In the genomic region with DNA sequence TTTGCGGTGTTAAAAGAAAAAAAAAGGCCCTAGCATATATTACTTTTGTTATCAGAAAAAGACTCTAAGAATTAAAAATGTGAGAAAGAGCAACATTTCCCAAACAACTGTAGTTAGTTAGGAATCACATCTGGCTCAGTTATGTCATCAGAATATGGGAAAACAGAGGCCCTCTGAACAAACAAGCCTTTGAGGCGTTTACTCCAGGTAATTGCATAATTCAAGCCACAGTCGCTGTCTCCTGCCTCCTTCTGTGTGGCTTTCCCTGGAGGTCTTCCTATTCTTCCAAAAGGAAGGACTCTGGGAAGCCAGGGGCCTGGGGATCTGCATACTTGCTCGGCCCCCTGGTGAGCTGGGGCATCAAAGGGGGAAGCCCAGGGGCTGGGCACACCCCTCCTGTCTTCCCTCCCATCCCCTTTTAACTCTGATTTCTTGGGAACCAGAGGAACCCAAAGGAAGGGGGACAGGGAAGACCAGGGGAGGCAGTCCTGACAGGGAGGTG, we compare ENCODE assay signal across 2 cellular contexts.
TF ChIP-seq lines count a peak whose summit lies in the region.

No MANE protein-coding gene starts in this region.

TF ChIP-seq in H1, 55 proteins besides CTCF, POLR2A, EP300 and RAD21:
- TF ChIP-seq SP2 (IDR thresholded peaks at IDR 0.05; ENCODE audit: low read length) (no peak), RBBP5 (IDR thresholded peaks at IDR 0.05; ENCODE audit: borderline replicate concordance, low read depth, low read length) (no peak), CHD1 (IDR thresholded peaks at IDR 0.05; ENCODE audit: low read depth, low read length) (no peak), CEBPB (IDR thresholded peaks at IDR 0.05; ENCODE audit: low read depth, low read length) (peak; percentile 57; the same call in 1 of the 2 replicates), HDAC2 (IDR thresholded peaks at IDR 0.05; ENCODE audit: borderline replicate concordance in 1 of 2, low read depth in 2 of 2, low read length in 2 of 2) (peak in 1 of 2 experiments; percentile 25; a peak in 1 of 4 replicates), SRF (IDR thresholded peaks at IDR 0.05; ENCODE audit: low read depth, low read length) (no peak), YY1 (IDR thresholded peaks at IDR 0.05; ENCODE audit: low read depth, low read length) (no peak), SIRT6 (IDR thresholded peaks at IDR 0.05; ENCODE audit: low read length) (no peak), BCL11A (IDR thresholded peaks at IDR 0.05; ENCODE audit: low read depth in 2 of 2, low read length in 2 of 2) (no peak), BACH1 (IDR thresholded peaks at IDR 0.05; ENCODE audit: low read length) (no peak), RFX5 (IDR thresholded peaks at IDR 0.05; ENCODE audit: borderline replicate concordance, low read depth, low read length) (no peak), TCF12 (IDR thresholded peaks at IDR 0.05; ENCODE audit: low read depth, low read length) (no peak)

TF ChIP-seq in liver, 16 proteins besides CTCF, POLR2A, EP300 and RAD21:
- TF ChIP-seq, protein P1, sequence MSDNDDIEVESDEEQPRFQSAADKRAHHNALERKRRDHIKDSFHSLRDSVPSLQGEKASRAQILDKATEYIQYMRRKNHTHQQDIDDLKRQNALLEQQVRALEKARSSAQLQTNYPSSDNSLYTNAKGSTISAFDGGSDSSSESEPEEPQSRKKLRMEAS (IDR thresholded peaks at IDR 0.05) = no peak
- peak; percentile 13 for TF ChIP-seq FOXA2 (IDR thresholded peaks at IDR 0.05)
